Comparison of ENCODE assay signal across 13 cellular contexts in the genomic region with DNA sequence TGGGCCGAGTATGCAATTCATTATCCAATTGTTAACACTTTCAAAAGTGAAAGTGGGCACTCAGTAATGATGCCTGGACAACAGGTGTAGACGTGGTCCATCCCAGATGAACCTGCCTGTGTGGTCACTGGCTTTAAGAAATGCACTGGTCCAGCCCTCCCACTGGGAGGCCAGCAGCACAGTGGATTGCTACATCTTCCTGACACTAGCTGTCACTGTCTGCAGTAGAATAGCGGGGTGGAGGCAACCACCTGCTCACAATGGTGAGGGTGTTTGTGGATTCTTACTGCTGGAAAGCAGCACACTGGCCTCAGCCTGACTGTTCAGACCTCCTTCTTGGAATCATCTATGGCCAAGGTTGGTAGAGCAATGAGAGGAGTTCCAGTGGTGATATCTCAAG.
DNase-seq lines count a peak whose midpoint lies in the region; ATAC-seq, FAIRE-seq and TF ChIP-seq lines count a peak whose summit lies in the region.
"Had no signal": no experiment of that assay in that cellular context is flagged by ENCODE, and none has a peak within 500 bp of the region (broad histone marks: within the 10 kb centered on the region; RNA-seq: fewer than 3 reads in every experiment).

No MANE protein-coding gene starts in this region.

- H4K91ac ChIP-seq in H1 (replicated peaks; ENCODE audit: insufficient read length, low read length) = no peak overlapping the region

- no peak overlapping the region for H2BK12ac ChIP-seq in H1 (ENCODE audit: low read depth, low read length)

- DNase-seq in HT1080 (ENCODE audit: low read depth) = peak; percentile 6
- DNase-seq in NCI-H2107 treated with DMSO at 0.1 percent for 48 hours (lab: John Stamatoyannopoulos, UW; ENCODE audit: unreplicated experiment) = peak; percentile 69
- DNase-seq in H1 (ENCODE audit: low read depth in 1 of 2, low spot score in 2 of 2) = no peak
- peak in 1 of 2 donors; percentile 26 for DNase-seq in gastrocnemius medialis
- DNase-seq in stimulated activated CD4-positive, alpha-beta T cell treated with anti-CD3 and anti-CD28 coated beads, Interleukin-15, amount 100 ng/mL, for 24 hours = no peak
- no peak for DNase-seq in T-helper 1 cell
- DNase-seq: CD4-positive, CD25-positive, alpha-beta regulatory T cell; naive thymus-derived CD4-positive, alpha-beta T cell; right cardiac atrium; stimulated activated naive CD8-positive, alpha-beta T cell treated with anti-CD3 and anti-CD28 coated beads, Interleukin-15, Interleukin-2, amounts not matched to agents 100 U/mL and 50 U/mL, for 24 hours had no signal

- no peak overlapping the region for H4K5ac ChIP-seq in H1 (ENCODE audit: insufficient read length, low read depth, low read length)

- no peak overlapping the region for H2BK5ac ChIP-seq in H1 (ENCODE audit: low read depth, low read length)

- no peak overlapping the region for H2BK120ac ChIP-seq in H1 (replicated peaks; ENCODE audit: low read depth, low read length)

- ATAC-seq in gastrocnemius medialis (peak in 1 of 2 donors; percentile 47), GM21619 (IDR thresholded peaks at IDR 0.05; ENCODE audit: unreplicated experiment) (no peak)
- ATAC-seq: naive thymus-derived CD4-positive, alpha-beta T cell; stimulated activated naive CD8-positive, alpha-beta T cell treated with anti-CD3 and anti-CD28 coated beads, Interleukin-15, Interleukin-2, amounts not matched to agents 100 U/mL and 50 U/mL, for 24 hours had no signal

- H3K4me2 ChIP-seq in H1 (ENCODE audit: insufficient read depth in 1 of 2, low read depth in 2 of 2, low read length in 2 of 2) = no peak overlapping the region

- no peak overlapping the region for H2AFZ ChIP-seq in H1 (ENCODE audit: low read length)

- no peak overlapping the region for H4K8ac ChIP-seq in H1 (ENCODE audit: extremely low read depth, insufficient read depth, low read length)

- in situ Hi-C loops in gastrocnemius medialis (cut with MboI; ENCODE audit: low sequenced_read_pairs in 4 of 4) = no loop called here

- no peak overlapping the region for H2BK15ac ChIP-seq in H1 (ENCODE audit: low read length)

- no peak overlapping the region for H3K56ac ChIP-seq in H1 (replicated peaks; ENCODE audit: insufficient read length, low read depth, low read length)

- POLR2A ChIA-PET in H1 (lab: Charles Lee; ENCODE audit: partially characterized antibody) = no interaction called here

- 91% methylated on average over 3 of the region's 3 CpGs; no CpG with 5 or more reads in 1 of the 2 experiments for WGBS in H1 (ENCODE audit: extremely low coverage in 1 of 2, insufficient coverage in 1 of 2, insufficient read length in 1 of 2, insufficient replicate concordance in 2 of 2, low coverage in 1 of 2, low lambda C conversion rate in 2 of 2, missing lambda C conversion rate in 1 of 2), 2 experiments

- H3K23ac ChIP-seq in H1 (ENCODE audit: insufficient read length) = no peak overlapping the region

- no peaks in the 10 kb centered on the region for H4K20me1 ChIP-seq in H1 (replicated peaks in 1 of 2; ENCODE audit: control insufficient read depth in 1 of 2, insufficient read depth in 2 of 2, low read length in 2 of 2)

- no peak for FAIRE-seq in H1 (lab: Jason Lieb, UNC)
- FAIRE-seq: keratinocyte had no signal

- no peak overlapping the region for H3K4me3 ChIP-seq in H1 (ENCODE audit: extremely low read depth in 1 of 4, insufficient read depth in 2 of 4, low read depth in 3 of 4, low read length in 4 of 4)
- no peak overlapping the region for H3K4me3 ChIP-seq in gastrocnemius medialis
- H3K4me3 ChIP-seq: cardiac muscle cell had no signal

- H2BK20ac ChIP-seq in H1 (ENCODE audit: low read length) = 0 out of 2 replicates have a peak overlapping the region, but pooled peaks have one; percentile 64

- no peaks in the 10 kb centered on the region for H3K79me2 ChIP-seq in H1 (ENCODE audit: control insufficient read depth in 1 of 2, insufficient read depth in 2 of 2, low read length in 2 of 2)

- no peak overlapping the region for H3K27ac ChIP-seq in H1 (ENCODE audit: low read depth, low read length)
- peak overlapping the region; percentile 2 to 63 (median 43) for H3K27ac ChIP-seq in gastrocnemius medialis
- H3K27ac ChIP-seq: cardiac muscle cell had no signal

- no peak overlapping the region for H3K18ac ChIP-seq in H1 (ENCODE audit: extremely low read depth, low read length)

- CTCF ChIA-PET in H1 (lab: Charles Lee; ENCODE audit: partially characterized antibody) = interaction anchor here (0.5 to 1.4 kb wide), 5 partner anchors 11 to 36 kb away, joined by 3 to 5 read pairs (median 3); no protein-coding TSS in a partner anchor

- H3K36me3 ChIP-seq in H1 (ENCODE audit: control insufficient read depth in 2 of 4, insufficient read depth in 4 of 4, low read length in 3 of 4) (no peaks in the 10 kb centered on the region), gastrocnemius medialis (no peaks in the 10 kb centered on the region)
- H3K36me3 ChIP-seq: cardiac muscle cell had no signal

- H2AK5ac ChIP-seq in H1 (ENCODE audit: low read depth, low read length) = no peak overlapping the region

- TF ChIP-seq CTCF in H1 (IDR thresholded peaks at IDR 0.05; ENCODE audit: control extremely low read depth in 1 of 3, insufficient read depth in 1 of 3, low read depth in 1 of 3, low read length in 3 of 3) (peak in 2 of 3 experiments; percentile 20 to 23; a peak in 2 of 4 replicates), gastrocnemius medialis (IDR thresholded peaks at IDR 0.05 in 4 of 5, conservative IDR thresholded peaks at IDR 0.05 in 1 of 5) (peak in 2 of 5 experiments; percentile 13 to 22)

- TF ChIP-seq RAD21 in H1 (IDR thresholded peaks at IDR 0.05 in 1 of 2, conservative IDR thresholded peaks at IDR 0.05 in 1 of 2; ENCODE audit: low read depth in 2 of 2, low read length in 2 of 2) = peak; percentile 35 to 43

- H3K23me2 ChIP-seq in H1 (ENCODE audit: low read depth, low read length) = no peaks in the 10 kb centered on the region

- H3K27me3 ChIP-seq in H1 (replicated peaks in 1 of 4; ENCODE audit: control insufficient read depth in 3 of 4, extremely low read depth in 1 of 4, insufficient read depth in 3 of 4, low read length in 3 of 4) (no peaks in the 10 kb centered on the region), gastrocnemius medialis (no peaks in the 10 kb centered on the region)
- H3K27me3 ChIP-seq: cardiac muscle cell had no signal

- H3K4me1 ChIP-seq in H1 (replicated peaks in 1 of 4; ENCODE audit: control insufficient read depth in 3 of 4, insufficient read depth in 4 of 4, low read length in 3 of 4) (peaks cover 0 to 9% (median 4%) of the 10 kb centered on the region in 4 experiments; a peak in 5 of 7 replicates), gastrocnemius medialis (peaks cover 31% of the 10 kb centered on the region in 2 donors)

- no peak for TF ChIP-seq POLR2A in H1 (IDR thresholded peaks at IDR 0.05; ENCODE audit: control extremely low read depth in 1 of 2, low read depth in 2 of 2, low read length in 2 of 2)
- TF ChIP-seq POLR2A in gastrocnemius medialis (IDR thresholded peaks at IDR 0.05) = no peak

- H3K14ac ChIP-seq in H1 (ENCODE audit: insufficient read length) = no peak overlapping the region

- intact Hi-C loops in gastrocnemius medialis (cut with DNase I; ENCODE audit: low total_unique reads) = no loop called here

- H3K4ac ChIP-seq in H1 (replicated peaks; ENCODE audit: insufficient read length, low read depth, low read length) = no peak overlapping the region

- H3K9ac ChIP-seq in H1 (replicated peaks in 1 of 4; ENCODE audit: extremely low read depth in 1 of 4, low read depth in 3 of 4, low read length in 3 of 4) = no peak overlapping the region

- no peaks in the 10 kb centered on the region for H3K9me3 ChIP-seq in H1 (ENCODE audit: insufficient read depth in 2 of 2, low read depth in 1 of 2, low read length in 1 of 2)
- H3K9me3 ChIP-seq in gastrocnemius medialis = no peaks in the 10 kb centered on the region

- no peak for TF ChIP-seq EP300 in H1 (IDR thresholded peaks at IDR 0.05; ENCODE audit: borderline replicate concordance in 1 of 2, low read depth in 2 of 2, low read length in 2 of 2)

- H3K79me1 ChIP-seq in H1 (ENCODE audit: low read depth, low read length) = no peaks in the 10 kb centered on the region

TF ChIP-seq in H1, 55 proteins besides CTCF, POLR2A, EP300 and RAD21:
- TF ChIP-seq BRCA1 (IDR thresholded peaks at IDR 0.05; ENCODE audit: low read depth, low read length) = no peak
- 0 out of 2 replicates have a peak, but pooled peaks have one; percentile 26 for TF ChIP-seq CEBPB (IDR thresholded peaks at IDR 0.05; ENCODE audit: low read depth, low read length)

Comparison
In these comparisons a context has a peak if more than half of its experiments do, and no peak if none do; other contexts are left out.
1. DNase-seq: peak in HT1080 (single experiment) and NCI-H2107 treated with DMSO at 0.1 percent for 48 hours (single experiment); none in H1 (0 of 2), stimulated activated CD4-positive, alpha-beta T cell treated with anti-CD3 and anti-CD28 coated beads, Interleukin-15, amount 100 ng/mL, for 24 hours (single experiment) and T-helper 1 cell (0 of 5).